Comparison of ENCODE assay signal across 8 cellular contexts in the genomic region with DNA sequence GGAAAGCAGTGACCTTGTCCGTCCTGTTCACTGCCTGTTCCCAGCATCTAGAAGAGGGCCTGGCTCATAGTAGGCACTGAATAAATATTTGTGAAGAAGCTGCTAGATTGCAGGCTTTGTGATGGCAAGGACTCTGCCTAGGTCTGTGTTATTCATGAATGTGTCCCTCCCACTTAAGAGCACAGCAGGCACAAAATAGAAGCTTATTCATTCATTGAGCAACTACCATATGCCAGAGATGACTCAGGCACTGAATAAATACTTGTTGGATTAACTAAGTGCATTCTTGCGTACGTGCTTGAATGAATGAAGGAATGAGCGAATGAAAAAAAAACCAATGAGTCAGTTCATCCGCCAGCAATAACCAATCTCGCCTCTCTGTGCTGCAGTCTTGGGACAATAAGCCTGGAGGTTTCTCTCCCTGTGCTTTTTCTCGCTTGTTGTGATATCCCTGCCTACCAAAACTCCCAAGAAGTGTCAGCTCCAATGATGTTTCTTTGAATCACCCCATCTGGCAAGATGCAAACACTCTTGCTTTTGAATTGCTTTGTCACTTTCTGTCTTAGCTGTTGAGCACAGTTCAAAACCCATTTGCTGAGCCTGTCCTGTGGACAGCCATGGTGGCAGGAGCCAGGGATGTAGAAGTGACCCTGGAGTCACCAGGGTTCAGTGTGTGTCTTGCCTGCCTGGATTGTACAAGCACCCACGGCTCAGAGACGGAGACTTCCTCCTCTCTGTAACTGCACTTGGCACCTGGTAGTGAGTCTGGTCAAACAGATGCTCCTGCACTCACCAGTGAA.
A peak's percentile ranks its signal among the peaks of the same experiment; 100 is the strongest.
DNase-seq lines count a peak whose midpoint lies in the region; ATAC-seq, FAIRE-seq and TF ChIP-seq lines count a peak whose summit lies in the region.

No MANE protein-coding gene starts in this region.

- peak; percentile 79 for DNase-seq in ELR (ENCODE audit: low read depth)
- peak; percentile 29 for DNase-seq in NCI-H2029 treated with DMSO at 0.1 percent for 48 hours (lab: John Stamatoyannopoulos, UW)
- DNase-seq in H1 (ENCODE audit: low read depth in 1 of 2, low spot score in 2 of 2) = peak in 1 of 2 experiments; percentile 36
- no peak for DNase-seq in pancreas

- H3K4me1 ChIP-seq in H1 (replicated peaks in 1 of 4; ENCODE audit: control insufficient read depth in 3 of 4, insufficient read depth in 4 of 4, low read length in 3 of 4) = peaks cover 17 to 26% (median 25%) of the 10 kb centered on the region in 4 experiments
- H3K4me1 ChIP-seq in pancreas = no peaks in the 10 kb centered on the region

- no peaks in the 10 kb centered on the region for H3K36me3 ChIP-seq in H1 (ENCODE audit: control insufficient read depth in 2 of 4, insufficient read depth in 4 of 4, low read length in 3 of 4)
- no peaks in the 10 kb centered on the region for H3K36me3 ChIP-seq in pancreas

- no peak overlapping the region for H3K23ac ChIP-seq in H1 (ENCODE audit: insufficient read length)

- H3K56ac ChIP-seq in H1 (replicated peaks; ENCODE audit: insufficient read length, low read depth, low read length) = no peak overlapping the region

- H2AK5ac ChIP-seq in H1 (ENCODE audit: low read depth, low read length) = peak overlapping the region; percentile 99; the same call in 1 of the 2 replicates

- peak overlapping the region; percentile 46; the same call in 1 of the 2 replicates for H2BK15ac ChIP-seq in H1 (ENCODE audit: low read length)

- TF ChIP-seq POLR2A in H1 (IDR thresholded peaks at IDR 0.05; ENCODE audit: control extremely low read depth in 1 of 2, low read depth in 2 of 2, low read length in 2 of 2) = no peak

- H3K4me3 ChIP-seq in H1 (ENCODE audit: extremely low read depth in 1 of 4, insufficient read depth in 2 of 4, low read depth in 3 of 4, low read length in 4 of 4) (no peak overlapping the region), pancreas (no peak overlapping the region)

- no peaks in the 10 kb centered on the region; the same call in 1 of the 2 replicates for H3K23me2 ChIP-seq in H1 (ENCODE audit: low read depth, low read length)

- H3K79me1 ChIP-seq in H1 (ENCODE audit: low read depth, low read length) = no peaks in the 10 kb centered on the region; the same call in 1 of the 2 replicates

- H3K27me3 ChIP-seq in H1 (replicated peaks in 1 of 4; ENCODE audit: control insufficient read depth in 3 of 4, extremely low read depth in 1 of 4, insufficient read depth in 3 of 4, low read length in 3 of 4) (peaks cover 0 to 4% (median 1%) of the 10 kb centered on the region in 4 experiments; a peak in 3 of 7 replicates), pancreas (no peaks in the 10 kb centered on the region)

- H4K91ac ChIP-seq in H1 (replicated peaks; ENCODE audit: insufficient read length, low read length) = peak overlapping the region; percentile 85

- WGBS in H1 (ENCODE audit: extremely low coverage in 1 of 2, insufficient coverage in 1 of 2, insufficient read length in 1 of 2, insufficient replicate concordance in 2 of 2, low coverage in 1 of 2, low lambda C conversion rate in 2 of 2, missing lambda C conversion rate in 1 of 2), 2 experiments = 40% methylated on average over 9 of the region's 9 CpGs; no CpG with 5 or more reads in 1 of the 2 experiments
- WGBS in pancreas, 2 donors = 58 to 63% methylated on average over 9 of the region's 9 CpGs

- TF ChIP-seq CTCF in H1 (IDR thresholded peaks at IDR 0.05; ENCODE audit: control extremely low read depth in 1 of 3, insufficient read depth in 1 of 3, low read depth in 1 of 3, low read length in 3 of 3) (no peak), pancreas (IDR thresholded peaks at IDR 0.05) (no peak)

- H3K27ac ChIP-seq in H1 (ENCODE audit: low read depth, low read length) (0 out of 2 replicates have a peak overlapping the region, but pooled peaks have one; percentile 21), pancreas (no peak overlapping the region)

- CTCF ChIA-PET in H1 (lab: Charles Lee; ENCODE audit: partially characterized antibody) = interaction anchor here (1.0 to 1.6 kb wide), 2 partner anchors 10 to 284 kb away, joined by 3 to 6 read pairs; no protein-coding TSS in a partner anchor

- no peak for TF ChIP-seq RAD21 in H1 (IDR thresholded peaks at IDR 0.05 in 1 of 2, conservative IDR thresholded peaks at IDR 0.05 in 1 of 2; ENCODE audit: low read depth in 2 of 2, low read length in 2 of 2)

- peak; percentile 45 for FAIRE-seq in H1 (lab: Jason Lieb, UNC)
- no peak for FAIRE-seq in pancreas (lab: Jason Lieb, UNC)

- H4K5ac ChIP-seq in H1 (ENCODE audit: insufficient read length, low read depth, low read length) = no peak overlapping the region

- no peak overlapping the region for H2AFZ ChIP-seq in H1 (ENCODE audit: low read length)

- H3K9me3 ChIP-seq in H1 (ENCODE audit: insufficient read depth in 2 of 2, low read depth in 1 of 2, low read length in 1 of 2) (no peaks in the 10 kb centered on the region), pancreas (no peaks in the 10 kb centered on the region)

- no peak overlapping the region; the same call in 1 of the 2 replicates for H3K18ac ChIP-seq in H1 (ENCODE audit: extremely low read depth, low read length)

- peak overlapping the region; percentile 40 to 47 for H3K4me2 ChIP-seq in H1 (ENCODE audit: insufficient read depth in 1 of 2, low read depth in 2 of 2, low read length in 2 of 2)

- H2BK12ac ChIP-seq in H1 (ENCODE audit: low read depth, low read length) = peak overlapping the region; percentile 92

- 0 out of 3 replicates have a peak, but pooled peaks of 1 of the 2 experiments have one; percentile 35 for TF ChIP-seq EP300 in H1 (IDR thresholded peaks at IDR 0.05; ENCODE audit: borderline replicate concordance in 1 of 2, low read depth in 2 of 2, low read length in 2 of 2)

- H2BK5ac ChIP-seq in H1 (ENCODE audit: low read depth, low read length) = peak overlapping the region; percentile 89

- no peak overlapping the region for H4K8ac ChIP-seq in H1 (ENCODE audit: extremely low read depth, insufficient read depth, low read length)

- ATAC-seq in pancreas (peak in 3 of 4 donors; percentile 35 to 80 (median 57)), HG03442 (IDR thresholded peaks at IDR 0.05; ENCODE audit: unreplicated experiment) (no peak), HG03175 (IDR thresholded peaks at IDR 0.05; ENCODE audit: unreplicated experiment) (no peak), HG03135 (IDR thresholded peaks at IDR 0.05; ENCODE audit: unreplicated experiment) (no peak), HG03521 (IDR thresholded peaks at IDR 0.05; ENCODE audit: unreplicated experiment) (no peak)

- H2BK120ac ChIP-seq in H1 (replicated peaks; ENCODE audit: low read depth, low read length) = peak overlapping the region; percentile 14

- H3K4ac ChIP-seq in H1 (replicated peaks; ENCODE audit: insufficient read length, low read depth, low read length) = peak overlapping the region; percentile 62

- POLR2A ChIA-PET in H1 (lab: Charles Lee; ENCODE audit: partially characterized antibody) = interaction anchor here (0.6 to 0.9 kb wide), 3 partner anchors 9 to 233 kb away, joined by 3 to 4 read pairs (median 3); no protein-coding TSS in a partner anchor

- intact Hi-C loops in pancreas (cut with DNase I) = no loop called here

- H4K20me1 ChIP-seq in H1 (replicated peaks in 1 of 2; ENCODE audit: control insufficient read depth in 1 of 2, insufficient read depth in 2 of 2, low read length in 2 of 2) = no peaks in the 10 kb centered on the region

- H2BK20ac ChIP-seq in H1 (ENCODE audit: low read length) = peak overlapping the region; percentile 69; the same call in 1 of the 2 replicates

- H3K9ac ChIP-seq in H1 (replicated peaks in 1 of 4; ENCODE audit: extremely low read depth in 1 of 4, low read depth in 3 of 4, low read length in 3 of 4) = no peak overlapping the region

- no peaks in the 10 kb centered on the region for H3K79me2 ChIP-seq in H1 (ENCODE audit: control insufficient read depth in 1 of 2, insufficient read depth in 2 of 2, low read length in 2 of 2)

- H3K14ac ChIP-seq in H1 (ENCODE audit: insufficient read length) = no peak overlapping the region

TF ChIP-seq in H1, 55 proteins besides CTCF, POLR2A, EP300 and RAD21:
- TF ChIP-seq POU5F1 (IDR thresholded peaks at IDR 0.05; ENCODE audit: low read depth, low read length) = no peak
- peak; percentile 50; the same call in 1 of the 2 replicates for TF ChIP-seq JUN (IDR thresholded peaks at IDR 0.05; ENCODE audit: low read depth, low read length)
- no peak for TF ChIP-seq EZH2 (IDR thresholded peaks at IDR 0.05; ENCODE audit: low read depth, low read length, severe bottlenecking)
- 0 out of 2 replicates have a peak, but pooled peaks have one; percentile 12 for TF ChIP-seq TEAD4 (IDR thresholded peaks at IDR 0.05; ENCODE audit: low read depth, low read length)
- TF ChIP-seq JUND (IDR thresholded peaks at IDR 0.05; ENCODE audit: low read length) = peak; percentile 82
- TF ChIP-seq YY1 (IDR thresholded peaks at IDR 0.05; ENCODE audit: low read depth, low read length) = no peak
- TF ChIP-seq BACH1 (IDR thresholded peaks at IDR 0.05; ENCODE audit: low read length) = no peak
- no peak for TF ChIP-seq SRF (IDR thresholded peaks at IDR 0.05; ENCODE audit: low read depth, low read length)
- peak; percentile 70 for TF ChIP-seq CEBPB (IDR thresholded peaks at IDR 0.05; ENCODE audit: low read depth, low read length)
- no peak for TF ChIP-seq SIN3A (conservative IDR thresholded peaks at IDR 0.05 in 1 of 2, IDR thresholded peaks at IDR 0.05 in 1 of 2; ENCODE audit: low read depth in 1 of 2, low read length in 2 of 2)
- TF ChIP-seq SP4 (IDR thresholded peaks at IDR 0.05; ENCODE audit: low read length) = no peak
- no peak for TF ChIP-seq CHD2 (IDR thresholded peaks at IDR 0.05; ENCODE audit: low read length)
- no peak for TF ChIP-seq ASH2L (IDR thresholded peaks at IDR 0.05; ENCODE audit: low read length)
- no peak for TF ChIP-seq POLR2AphosphoS5 (IDR thresholded peaks at IDR 0.05; ENCODE audit: low read depth, low read length)
- no peak for TF ChIP-seq GABPA (IDR thresholded peaks at IDR 0.05; ENCODE audit: borderline replicate concordance, insufficient read depth, low read length)
- TF ChIP-seq KDM5A (IDR thresholded peaks at IDR 0.05; ENCODE audit: low read length) = no peak
- peak; percentile 5 for TF ChIP-seq NANOG (IDR thresholded peaks at IDR 0.05; ENCODE audit: insufficient read depth, low read depth, low read length, poor library complexity, severe bottlenecking)

Comparison
In these comparisons a context has a peak if more than half of its experiments do, and no peak if none do; other contexts are left out.
1. DNase-seq: peak in ELR (single experiment) and NCI-H2029 treated with DMSO at 0.1 percent for 48 hours (single experiment); none in pancreas (0 of 6).
2. ATAC-seq: peak in pancreas (3 of 4); none in HG03442 (single experiment), HG03175 (single experiment), HG03135 (single experiment) and HG03521 (single experiment).